Comparison of ENCODE assay signal across 20 cellular contexts in genomic region chr14:72619071-72619710, GRCh38.
DNase-seq lines count a peak whose midpoint lies in the region; ATAC-seq and TF ChIP-seq lines count a peak whose summit lies in the region.
"Had no signal": no experiment of that assay in that cellular context is flagged by ENCODE, and none has a peak within 500 bp of the region (broad histone marks: within the 10 kb centered on the region; RNA-seq: fewer than 3 reads in every experiment).

No MANE protein-coding gene starts in this region.

- no peak overlapping the region for H3K9ac ChIP-seq in BLaER1
- H3K9ac ChIP-seq in endodermal cell (ENCODE audit: extremely low read depth, low read length, poor library complexity, severe bottlenecking), result no peak overlapping the region

- H3K4me2 ChIP-seq in BLaER1, result peak overlapping the region; percentile 13; the same call in 1 of the 2 replicates
- no peak overlapping the region for H3K4me2 ChIP-seq in osteoblast (ENCODE audit: insufficient read depth, low read length)

- H3K36me3 ChIP-seq in BLaER1 (no peaks in the 10 kb centered on the region), endodermal cell (ENCODE audit: control insufficient read depth, insufficient read depth, low read length) (no peaks in the 10 kb centered on the region), osteoblast (ENCODE audit: insufficient read depth, low read length) (no peaks in the 10 kb centered on the region)
- H3K36me3 ChIP-seq: cardiac muscle cell, esophagus squamous epithelium had no signal

- H3K4me1 ChIP-seq in BLaER1, result peaks cover 81% of the 10 kb centered on the region
- no peaks in the 10 kb centered on the region for H3K4me1 ChIP-seq in endodermal cell (ENCODE audit: control insufficient read depth, insufficient read depth, low read length)
- peaks cover 25% of the 10 kb centered on the region for H3K4me1 ChIP-seq in osteoblast (ENCODE audit: insufficient read depth, low read length)

- peak overlapping the region; percentile 39 for H2AFZ ChIP-seq in osteoblast (ENCODE audit: low read length)

- no peak for TF ChIP-seq POLR2A in GM18505 (IDR thresholded peaks at IDR 0.05; ENCODE audit: borderline replicate concordance, extremely low read depth, insufficient read depth, insufficient read length)

- H3K9me3 ChIP-seq in BLaER1 (peaks cover 5% of the 10 kb centered on the region; the same call in 1 of the 2 replicates), endodermal cell (ENCODE audit: control insufficient read depth, low read length) (peaks cover 8% of the 10 kb centered on the region), osteoblast (ENCODE audit: low read depth, low read length) (no peaks in the 10 kb centered on the region)
- H3K9me3 ChIP-seq: esophagus squamous epithelium had no signal

- H3K27me3 ChIP-seq in BLaER1 (no peaks in the 10 kb centered on the region), endodermal cell (ENCODE audit: control insufficient read depth, insufficient read depth, low read length, poor library complexity, severe bottlenecking) (no peaks in the 10 kb centered on the region), osteoblast (ENCODE audit: insufficient read depth, low read length) (no peaks in the 10 kb centered on the region)
- H3K27me3 ChIP-seq: cardiac muscle cell, esophagus squamous epithelium had no signal

- ATAC-seq in HG02885 (IDR thresholded peaks at IDR 0.05; ENCODE audit: poor library complexity, unreplicated experiment), result no peak
- no peak for ATAC-seq in GM18505 (IDR thresholded peaks at IDR 0.05; ENCODE audit: unreplicated experiment)
- no peak for ATAC-seq in GM18861 (IDR thresholded peaks at IDR 0.05; ENCODE audit: unreplicated experiment)
- ATAC-seq in GM19035 (IDR thresholded peaks at IDR 0.05; ENCODE audit: unreplicated experiment), result no peak
- ATAC-seq: K562, T-helper 17 cell, WTC11 had no signal

- H3K79me2 ChIP-seq in osteoblast (ENCODE audit: insufficient read depth, low read length), result no peaks in the 10 kb centered on the region

- no peak overlapping the region for H3K27ac Mint-ChIP-seq in endodermal cell
- H3K27ac Mint-ChIP-seq: T-helper 17 cell, WTC11 had no signal

- peak; percentile 50 for DNase-seq in ELR (ENCODE audit: low read depth)
- peak; percentile 36 for DNase-seq in endodermal cell
- peak; percentile 76 for DNase-seq in osteoblast (ENCODE audit: insufficient read length, low spot score, missing footprints)
- DNase-seq: effector CD4-positive, alpha-beta T cell; esophagus squamous epithelium; midbrain; NCI-H1048; NCI-H526; nucleus accumbens; SHP77 treated with DMSO at 0.1 percent for 48 hours; stimulated activated CD4-positive, alpha-beta T cell treated with anti-CD3 and anti-CD28 coated beads, Interleukin-2, amount 100 ng/mL, for 48 hours; T-helper 17 cell had no signal

- peaks cover 13% of the 10 kb centered on the region for H3K27me3 Mint-ChIP-seq in endodermal cell (ENCODE audit: insufficient read depth)
- H3K27me3 Mint-ChIP-seq: T-helper 17 cell had no signal

- TF ChIP-seq CTCF in endodermal cell (conservative IDR thresholded peaks at IDR 0.05) (no peak), osteoblast (IDR thresholded peaks at IDR 0.05; ENCODE audit: extremely low read depth, low read depth, low read length) (no peak)

- H4K20me1 ChIP-seq in BLaER1 (no peaks in the 10 kb centered on the region), osteoblast (ENCODE audit: insufficient read depth, low read length) (no peaks in the 10 kb centered on the region)

- peaks cover 8% of the 10 kb centered on the region for H3K4me1 Mint-ChIP-seq in endodermal cell
- H3K4me1 Mint-ChIP-seq: T-helper 17 cell had no signal

- peaks cover 6% of the 10 kb centered on the region for H3K9me3 Mint-ChIP-seq in endodermal cell

- 90 to 91% methylated on average over 10 to 14 of the region's 14 CpGs for WGBS in endodermal cell (ENCODE audit: insufficient coverage in 1 of 2, insufficient read length in 1 of 2), 2 experiments

- H3K4me3 ChIP-seq in BLaER1 (no peak overlapping the region), endodermal cell (ENCODE audit: low read length) (no peak overlapping the region), osteoblast (ENCODE audit: insufficient read depth, low read length) (no peak overlapping the region)
- H3K4me3 ChIP-seq: cardiac muscle cell, esophagus squamous epithelium, K562 had no signal

- H3K27ac ChIP-seq in BLaER1, result no peak overlapping the region
- H3K27ac ChIP-seq in endodermal cell (ENCODE audit: low read depth, low read length), result no peak overlapping the region
- H3K27ac ChIP-seq in osteoblast (ENCODE audit: low read depth, low read length), result no peak overlapping the region
- H3K27ac ChIP-seq: cardiac muscle cell, esophagus squamous epithelium had no signal

- no peak overlapping the region for H3K4me3 Mint-ChIP-seq in endodermal cell
- H3K4me3 Mint-ChIP-seq: T-helper 17 cell, WTC11 had no signal

- H3K36me3 Mint-ChIP-seq in endodermal cell (ENCODE audit: low read depth), result no peaks in the 10 kb centered on the region
